8 cellular contexts compared by ENCODE assay signal in the genomic region with DNA sequence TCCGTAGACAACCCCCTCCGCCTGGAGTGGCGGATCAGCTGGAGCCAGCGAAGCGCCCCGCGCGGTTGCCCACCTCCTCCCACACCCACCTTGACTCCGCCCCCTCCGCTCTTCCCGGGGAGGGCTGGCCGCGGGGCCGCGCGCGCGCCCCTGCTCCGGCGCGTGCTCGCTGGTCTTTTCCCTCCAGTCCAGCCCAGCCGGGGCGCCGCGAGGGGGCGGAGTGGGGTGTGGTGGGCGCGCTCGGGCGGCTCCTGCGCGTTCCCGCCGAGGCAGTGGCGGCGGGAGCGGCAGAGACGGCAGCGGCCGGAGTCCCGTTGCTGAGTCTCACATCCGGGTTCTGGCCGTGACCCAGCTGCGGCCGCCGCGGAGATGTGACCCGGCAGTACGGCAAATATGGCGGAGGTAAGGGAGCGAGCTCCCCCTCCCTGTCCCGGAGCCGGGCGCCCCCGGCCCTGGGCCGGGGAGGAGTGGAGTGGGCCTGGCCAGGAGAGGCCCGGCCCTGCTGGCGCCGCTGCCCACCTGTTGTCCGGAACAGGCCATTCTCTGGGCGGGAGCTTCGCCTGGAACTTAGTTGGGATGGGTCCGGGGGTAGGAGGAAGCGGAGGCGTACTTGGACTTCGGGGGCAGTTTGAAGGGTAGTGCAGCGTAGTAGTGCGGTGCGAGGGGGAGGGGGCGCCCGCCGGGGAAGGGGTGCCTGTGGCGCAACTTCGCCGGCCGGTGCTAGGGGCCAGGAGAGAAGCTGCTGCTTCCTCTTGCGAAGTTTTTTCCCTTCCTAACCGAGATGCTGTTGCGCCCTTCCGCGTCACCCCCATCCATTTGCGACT. TPM values are rescaled to one million over a fixed set of nuclear protein-coding genes. Genes with fewer than 3 reads are reported as not detected.
DNase-seq lines count a peak whose midpoint lies in the region; ATAC-seq and TF ChIP-seq lines count a peak whose summit lies in the region.

No MANE protein-coding gene starts in this region.

- peak overlapping the region; percentile 58 for H3K14ac ChIP-seq in H9 (ENCODE audit: insufficient read depth, low read length)

- H3K36me3 Mint-ChIP-seq in H9 (ENCODE audit: insufficient read depth in 1 of 3, low read depth in 3 of 3): no peaks in the 10 kb centered on the region; a peak in 1 of 7 replicates
- no peaks in the 10 kb centered on the region for H3K36me3 Mint-ChIP-seq in neural crest cell (ENCODE audit: low read depth)

- peak overlapping the region; percentile 84 for H3K18ac ChIP-seq in H9 (ENCODE audit: insufficient read length, low read depth, low read length)

- H4K20me1 ChIP-seq in H9 (ENCODE audit: control insufficient read depth, insufficient read depth, insufficient read length): no peaks in the 10 kb centered on the region
- peaks cover 83% of the 10 kb centered on the region for H4K20me1 ChIP-seq in Loucy (ENCODE audit: insufficient read depth, low read length, poor library complexity, severe bottlenecking)

- H2AFZ ChIP-seq in H9 (ENCODE audit: low read length): no peak overlapping the region
- H2AFZ ChIP-seq in Loucy (ENCODE audit: low read length): peak overlapping the region; percentile 81

- no peak overlapping the region for H2BK5ac ChIP-seq in H9 (ENCODE audit: insufficient read length, low read length)

- no peak overlapping the region for H2BK20ac ChIP-seq in H9 (ENCODE audit: low read depth, low read length, poor library complexity, severe bottlenecking)

- H3K4me2 ChIP-seq in H9 (ENCODE audit: insufficient read depth, insufficient read length, low read length) (peak overlapping the region; percentile 80), Loucy (ENCODE audit: low read depth, low read length, poor library complexity, severe bottlenecking) (peak overlapping the region; percentile 95)

- H3K79me1 ChIP-seq in H9 (ENCODE audit: insufficient read depth, low read depth, low read length, poor library complexity, severe bottlenecking): no peaks in the 10 kb centered on the region

- no peak overlapping the region for H2BK15ac ChIP-seq in H9 (ENCODE audit: low read depth, low read length)

- H3K4me1 Mint-ChIP-seq in H9 (peaks cover 37 to 39% of the 10 kb centered on the region in 2 experiments), neural crest cell (peaks cover 45% of the 10 kb centered on the region)
- peaks cover 65% of the 10 kb centered on the region for H3K4me1 Mint-ChIP-seq in stimulated activated naive CD8-positive, alpha-beta T cell treated with anti-CD3 and anti-CD28 coated beads, Interleukin-15, amount 100 ng/mL, for 72 hours

- no peak overlapping the region for H4K5ac ChIP-seq in H9 (ENCODE audit: insufficient read length, low read depth, low read length)

- H3K23me2 ChIP-seq in H9 (ENCODE audit: insufficient read length, low read depth, low read length, poor library complexity, severe bottlenecking): peaks cover 15% of the 10 kb centered on the region

- H2AK5ac ChIP-seq in H9 (ENCODE audit: insufficient read length, low read length): no peak overlapping the region

- no peak overlapping the region for H4K91ac ChIP-seq in H9 (ENCODE audit: insufficient read length, low read depth, low read length)

- peak; percentile 71 for TF ChIP-seq POLR2A in Raji (IDR thresholded peaks at IDR 0.05; ENCODE audit: insufficient read depth, low read depth, low read length)

- no peak overlapping the region for H2BK120ac ChIP-seq in H9 (ENCODE audit: low read depth, low read length, poor library complexity, severe bottlenecking)

- H3K9ac ChIP-seq in H9 (ENCODE audit: extremely low read depth, insufficient read length, low read length) (peak overlapping the region; percentile 91), Loucy (ENCODE audit: low read depth, low read length, poor library complexity, severe bottlenecking) (peak overlapping the region; percentile 83)

- H3K79me2 ChIP-seq in H9 (ENCODE audit: insufficient read depth, low read length): peaks cover 20% of the 10 kb centered on the region; the same call in 1 of the 2 replicates
- H3K79me2 ChIP-seq in Loucy (ENCODE audit: insufficient read depth, low read length): peaks cover 92% of the 10 kb centered on the region

- H3K4me3 Mint-ChIP-seq in H9 (peak overlapping the region; percentile 87), neural crest cell (peak overlapping the region; percentile 92)
- peak overlapping the region; percentile 83 to 97 for H3K4me3 Mint-ChIP-seq in stimulated activated naive CD8-positive, alpha-beta T cell treated with anti-CD3 and anti-CD28 coated beads, Interleukin-15, amount 100 ng/mL, for 72 hours

- no peaks in the 10 kb centered on the region for H3K4me1 ChIP-seq in H9 (ENCODE audit: insufficient read depth, low read length)
- peaks cover 80% of the 10 kb centered on the region for H3K4me1 ChIP-seq in Loucy (ENCODE audit: insufficient read depth, low read length, poor library complexity, severe bottlenecking)

- no peaks in the 10 kb centered on the region for H3K9me2 ChIP-seq in Loucy (replicated peaks; ENCODE audit: low read depth, low read length)

- H3F3A ChIP-seq in Loucy (ENCODE audit: low read depth): peaks cover 19% of the 10 kb centered on the region; the same call in 1 of the 2 replicates

- H3K4me3 ChIP-seq in Loucy (ENCODE audit: low read length, poor library complexity, severe bottlenecking) (peak overlapping the region; percentile 94), fibroblast of villous mesenchyme (ENCODE audit: low read depth, low read length) (peak overlapping the region; percentile 89)

- H3K27ac ChIP-seq in H9 (ENCODE audit: insufficient read length, low read depth, low read length): peak overlapping the region; percentile 65

- TF ChIP-seq CTCF in H9 (conservative IDR thresholded peaks at IDR 0.05) (peak; percentile 42), Loucy (conservative IDR thresholded peaks at IDR 0.05; ENCODE audit: low read length) (peak; percentile 32), fibroblast of villous mesenchyme (IDR thresholded peaks at IDR 0.05; ENCODE audit: insufficient read depth, low read depth, low read length) (peak; percentile 30), neural crest cell (conservative IDR thresholded peaks at IDR 0.05) (peak; percentile 41)

- no peaks in the 10 kb centered on the region for H3K27me3 Mint-ChIP-seq in H9 (ENCODE audit: low read depth)
- no peaks in the 10 kb centered on the region for H3K27me3 Mint-ChIP-seq in neural crest cell (ENCODE audit: low read depth)
- no peaks in the 10 kb centered on the region for H3K27me3 Mint-ChIP-seq in stimulated activated naive CD8-positive, alpha-beta T cell treated with anti-CD3 and anti-CD28 coated beads, Interleukin-15, amount 100 ng/mL, for 72 hours

- H3K9me3 ChIP-seq in H9 (ENCODE audit: control insufficient read depth, low read depth, low read length): no peaks in the 10 kb centered on the region
- no peaks in the 10 kb centered on the region for H3K9me3 ChIP-seq in Loucy (ENCODE audit: insufficient read depth, low read depth, low read length)

- ATAC-seq in stimulated activated naive CD8-positive, alpha-beta T cell treated with anti-CD3 and anti-CD28 coated beads, Interleukin-15, amount 100 ng/mL, for 72 hours: peak; percentile 84

- H3K9me3 Mint-ChIP-seq in H9: no peaks in the 10 kb centered on the region
- H3K9me3 Mint-ChIP-seq in neural crest cell: no peaks in the 10 kb centered on the region
- H3K9me3 Mint-ChIP-seq in stimulated activated naive CD8-positive, alpha-beta T cell treated with anti-CD3 and anti-CD28 coated beads, Interleukin-15, amount 100 ng/mL, for 72 hours: no peaks in the 10 kb centered on the region

- WGBS in H9 (ENCODE audit: extremely low coverage, insufficient read length, low lambda C conversion rate): no CpG with 5 or more reads among the region's 83 CpGs

- no peak overlapping the region for H3K56ac ChIP-seq in H9 (ENCODE audit: insufficient read length, low read depth, low read length)

- H4K8ac ChIP-seq in H9 (replicated peaks; ENCODE audit: insufficient read length, low read depth, low read length): no peak overlapping the region

- H3K27me3 ChIP-seq in H9 (ENCODE audit: insufficient read depth, low read length): no peaks in the 10 kb centered on the region
- no peaks in the 10 kb centered on the region for H3K27me3 ChIP-seq in Loucy (ENCODE audit: insufficient read depth, low read length, poor library complexity, severe bottlenecking)

- H3K36me3 ChIP-seq in Loucy (ENCODE audit: insufficient read depth, low read length): no peaks in the 10 kb centered on the region

- H3K4ac ChIP-seq in H9 (ENCODE audit: low read depth, low read length): no peak overlapping the region

- H3K23ac ChIP-seq in H9 (ENCODE audit: insufficient read length, low read depth, low read length): no peak overlapping the region

- peak; percentile 94 for DNase-seq in GDM1 (lab: John Stamatoyannopoulos, UW)
- peak; percentile 97 for DNase-seq in H9
- peak; percentile 94 for DNase-seq in activated gamma-delta T cell treated with Interleukin-2 at 50 U/mL for 16 hours
- DNase-seq in fibroblast of villous mesenchyme (ENCODE audit: low read depth): peak; percentile 95
- peak; percentile 95 for DNase-seq in neural crest cell (ENCODE audit: low read depth, low spot score)
- DNase-seq in stimulated activated naive CD8-positive, alpha-beta T cell treated with anti-CD3 and anti-CD28 coated beads, Interleukin-15, amount 100 ng/mL, for 72 hours: peak; percentile 96

- H3K27ac Mint-ChIP-seq in H9 (peak overlapping the region; percentile 88 to 93 (median 90)), neural crest cell (ENCODE audit: unreplicated experiment) (peak overlapping the region; percentile 96)
- peak overlapping the region; percentile 96 to 98 for H3K27ac Mint-ChIP-seq in stimulated activated naive CD8-positive, alpha-beta T cell treated with anti-CD3 and anti-CD28 coated beads, Interleukin-15, amount 100 ng/mL, for 72 hours

- no peak overlapping the region for H2BK12ac ChIP-seq in H9 (ENCODE audit: insufficient read length, low read depth, low read length)

- H3T11ph ChIP-seq in H9 (ENCODE audit: low read length): no peak overlapping the region

RNA-seq across cellular contexts. Expression of gene MIER1, which starts 5.4 kb away (rescaled TPM):
- total RNA-seq in H9 (2021) (28.5 and 29.7 TPM in 2 replicates), fibroblast of villous mesenchyme (34.1 and 52.2 TPM in 2 replicates), neural crest cell (29.0 and 31.4 TPM in 2 replicates)

RNA-seq across cellular contexts. Expression of gene DNAI4, which starts 5.6 kb away (rescaled TPM):
- total RNA-seq in H9 (2021) (0.81 and 1.4 TPM in 2 replicates), fibroblast of villous mesenchyme (3.5 and 9.9 TPM in 2 replicates), neural crest cell (4.0 and 8.0 TPM in 2 replicates)

Comparison
In these comparisons a context has a peak if more than half of its experiments do, and no peak if none do; other contexts are left out.
1. Peak in every context shown above with its lines: DNase-seq, ATAC-seq, H3K4me3 ChIP-seq and H3K27ac ChIP-seq.